1 cellular context compared by ENCODE assay signal in the genomic region with DNA sequence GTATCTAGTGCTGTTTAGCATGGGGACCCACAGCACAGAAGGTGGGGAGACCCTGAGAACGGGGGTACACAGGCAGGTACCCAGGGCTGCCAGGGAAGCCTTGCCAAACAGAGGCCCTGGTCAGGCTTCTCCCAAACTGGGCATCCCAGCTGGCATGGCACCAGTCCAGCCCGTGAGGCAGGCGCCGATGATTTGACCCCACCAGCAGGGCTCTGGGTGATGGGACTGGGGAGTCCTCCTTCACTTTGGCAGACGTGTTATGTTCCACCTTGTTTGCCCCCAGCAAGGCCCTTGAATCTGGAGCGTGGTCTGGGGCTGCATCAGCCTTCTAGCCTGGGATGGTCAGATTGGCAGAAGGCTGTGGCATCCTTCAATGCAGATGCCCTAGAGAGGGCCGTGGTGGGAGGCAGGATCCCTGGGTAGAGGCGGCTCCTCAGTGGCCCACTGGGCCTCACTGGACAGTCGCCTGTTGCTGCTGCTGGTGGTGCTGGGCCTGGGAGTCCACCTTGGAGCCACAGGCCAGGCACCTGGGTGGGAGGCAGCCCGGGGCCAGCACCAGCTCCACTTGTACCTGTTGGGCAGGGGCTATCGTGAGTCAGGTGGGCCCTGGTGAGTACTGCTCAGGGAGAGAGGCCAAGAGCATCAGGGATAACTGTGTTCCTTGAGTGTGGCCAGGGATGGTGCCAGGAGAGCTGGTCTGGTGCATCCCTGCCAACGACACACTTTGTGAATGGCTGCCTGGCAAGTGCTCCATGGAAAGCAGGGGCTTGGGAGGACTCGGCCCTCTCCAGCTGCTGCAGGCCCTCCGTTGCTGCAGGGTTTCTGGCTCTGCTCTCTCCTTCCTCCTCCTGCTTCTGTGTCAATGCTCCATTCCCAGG.
TF ChIP-seq lines count a peak whose summit lies in the region.

No MANE protein-coding gene starts in this region.

TF ChIP-seq in H1, 55 proteins besides CTCF, POLR2A, EP300 and RAD21:
- TF ChIP-seq SP2 (IDR thresholded peaks at IDR 0.05; ENCODE audit: low read length) (no peak), TEAD4 (IDR thresholded peaks at IDR 0.05; ENCODE audit: low read depth, low read length) (no peak), CHD2 (IDR thresholded peaks at IDR 0.05; ENCODE audit: low read length) (no peak), GABPA (IDR thresholded peaks at IDR 0.05; ENCODE audit: borderline replicate concordance, insufficient read depth, low read length) (no peak), SIX5 (IDR thresholded peaks at IDR 0.05; ENCODE audit: low read depth, low read length) (no peak), PHF8 (conservative IDR thresholded peaks at IDR 0.05; ENCODE audit: low read depth, low read length) (no peak), CBX5 (IDR thresholded peaks at IDR 0.05; ENCODE audit: low read depth, low read length) (no peak), CBX8 (IDR thresholded peaks at IDR 0.05; ENCODE audit: borderline replicate concordance, low read depth, low read length) (no peak)
